28 cellular contexts compared by ENCODE assay signal in the genomic region with DNA sequence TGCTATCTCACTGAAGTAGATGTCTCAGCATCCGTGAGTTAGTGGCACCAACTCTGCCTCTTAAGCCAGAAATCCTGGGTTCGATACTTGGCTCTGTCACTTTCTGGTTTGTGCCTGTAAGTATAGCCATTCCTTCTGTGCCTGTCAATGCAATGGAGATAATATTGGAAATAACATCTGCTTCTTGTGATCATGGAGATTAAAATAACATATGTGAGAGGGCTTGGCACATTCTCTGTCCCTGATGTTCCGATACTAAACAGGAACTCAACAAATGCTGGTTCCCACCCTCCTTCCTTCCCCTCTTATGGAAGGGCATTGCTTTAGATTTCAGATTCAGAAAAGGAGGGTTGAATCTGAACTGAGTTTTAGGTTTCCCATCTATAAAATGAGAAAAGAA. TPM values are rescaled to one million over a fixed set of nuclear protein-coding genes. Genes with fewer than 3 reads are reported as not detected.
"Had no signal": no experiment of that assay in that cellular context is flagged by ENCODE, and none has a peak within 500 bp of the region (broad histone marks: within the 10 kb centered on the region; RNA-seq: fewer than 3 reads in every experiment).

No MANE protein-coding gene starts in this region.

- H3K9me3 ChIP-seq: neutrophil, prostate gland, sigmoid colon, thoracic aorta, tibial nerve, upper lobe of left lung had no signal

- H3K27ac ChIP-seq: neutrophil, parathyroid adenoma, prostate gland, skin epidermis, tibial nerve had no signal

- H3K4me3 ChIP-seq: prostate gland, sigmoid colon, skin epidermis, thoracic aorta, tibial nerve, upper lobe of left lung had no signal

- ATAC-seq: effector memory CD8-positive, alpha-beta T cell; left lobe of liver; natural killer cell treated with Interleukin-12 subunit alpha and Interleukin-12 subunit beta and Interleukin-15 and Interleukin-18, amount 100 ng/mL, for 72 hours; right cardiac atrium; stimulated activated naive B cell treated with anti-CD40 and anti-IgM and Interleukin-4, amounts not matched to agents 10 μg/mL and 1 μg/mL and 100 μg/mL, for 72 hours had no signal

- H3K36me3 ChIP-seq: neutrophil, prostate gland, sigmoid colon, thoracic aorta, tibial nerve, upper lobe of left lung had no signal

- H3K4me1 ChIP-seq: parathyroid adenoma, prostate gland had no signal

- H2AFZ ChIP-seq: parathyroid adenoma had no signal

- H3K79me2 ChIP-seq: parathyroid adenoma had no signal

- H3K27me3 ChIP-seq: sigmoid colon, tibial nerve, upper lobe of left lung had no signal

- DNase-seq: cerebellar nuclear complex; cortex of kidney; effector memory CD8-positive, alpha-beta T cell; kidney; mesenchymal stem cell; midbrain; naive B cell; right cardiac atrium; sigmoid colon; stimulated activated CD4-positive, alpha-beta T cell treated with anti-CD3 and anti-CD28 coated beads, Interleukin-15, amount 100 ng/mL, for 24 hours; stimulated activated CD4-positive, alpha-beta T cell treated with anti-CD3 and anti-CD28 coated beads, Interleukin-2, amount 100 ng/mL, for 48 hours; stimulated activated naive B cell treated with anti-CD40 and anti-IgM and Interleukin-4, amounts not matched to agents 10 μg/mL and 1 μg/mL and 100 μg/mL, for 72 hours; upper lobe of left lung had no signal

- H3K9ac ChIP-seq: parathyroid adenoma had no signal

RNA-seq across cellular contexts. Expression of gene TBX4, which starts 39.8 kb away (rescaled TPM):
- total RNA-seq: dermis microvascular lymphatic vessel endothelial cell; fibroblast of villous mesenchyme; frontal cortex; kidney; left lobe of liver; liver; lung microvascular endothelial cell; natural killer cell treated with Interleukin-12 subunit alpha and Interleukin-12 subunit beta and Interleukin-15 and Interleukin-18, amount 100 ng/mL, for 72 hours; neural crest cell; osteoblast; right cardiac atrium; sigmoid colon; thoracic aorta; tibial nerve had no signal
- polyA plus RNA-seq: liver, sigmoid colon had no signal
